In the genomic region with DNA sequence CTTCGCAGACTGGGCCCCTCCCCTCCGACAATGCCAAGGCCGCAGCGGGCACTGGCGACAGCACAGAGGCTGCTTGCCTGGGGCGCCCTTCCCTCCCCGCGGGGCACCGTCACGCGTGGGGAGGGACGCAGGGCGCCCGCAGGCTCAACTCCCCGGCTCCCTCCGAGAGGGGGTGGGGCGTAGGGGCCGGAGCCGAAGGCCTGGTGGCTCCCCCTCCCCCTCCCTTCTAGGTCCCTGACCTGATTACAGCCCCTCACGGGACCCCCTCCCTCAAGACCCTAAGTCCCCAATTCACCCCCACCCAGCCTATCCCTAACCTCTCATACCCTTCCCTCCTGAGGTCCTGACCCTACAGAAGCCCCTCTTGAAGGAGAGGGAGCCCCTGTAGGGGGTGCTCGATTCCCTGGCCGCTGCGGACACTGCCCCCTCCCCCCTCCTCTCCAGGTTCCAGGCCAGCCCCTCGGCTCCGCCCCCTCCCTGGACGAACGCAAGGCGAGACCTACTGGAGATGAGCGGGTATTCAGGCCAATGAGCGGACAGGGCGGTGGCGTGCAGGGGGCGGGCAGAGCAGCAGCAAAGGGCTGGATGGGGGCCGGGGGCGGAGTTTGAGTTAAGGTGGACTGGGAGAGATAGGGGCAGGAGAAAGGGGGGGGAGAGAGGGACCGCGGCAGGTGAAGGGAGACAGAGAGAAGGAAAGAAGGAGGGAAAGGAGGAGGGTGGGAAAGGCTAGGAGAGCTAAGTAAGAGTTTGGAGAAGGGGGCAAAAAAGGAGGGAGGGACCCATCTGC, we compare ENCODE assay signal across 8 cellular contexts.
DNase-seq lines count a peak whose midpoint lies in the region; ATAC-seq lines count a peak whose summit lies in the region.

No MANE protein-coding gene starts in this region.

- in situ Hi-C loops in ACHN (cut with HindIII; ENCODE audit: low pct_ligation_motif_present, low pct_unique_long_range_greater_than_20kb, low sequenced_read_pairs): no loop called here

- DNase-seq in ACHN: peak; percentile 99
- DNase-seq in NCI-H345 treated with DMSO at 0.1 percent for 48 hours (lab: John Stamatoyannopoulos, UW; ENCODE audit: unreplicated experiment): peak; percentile 100
- DNase-seq in activated CD4-positive, CD25-positive, alpha-beta regulatory T cell treated with anti-CD3 and anti-CD28 coated beads, Interleukin-2, amount 50 U/mL, for 16 hours (ENCODE audit: low read depth, low spot score): peak; percentile 96
- DNase-seq in central memory CD4-positive, alpha-beta T cell: peak; percentile 96
- peak; percentile 100 for DNase-seq in islet precursor cell
- DNase-seq in stimulated activated CD4-positive, alpha-beta T cell treated with anti-CD3 and anti-CD28 coated beads, Interleukin-12 subunit alpha, Interleukin-12 subunit beta, amount 100 ng/mL, for 24 hours (ENCODE audit: low read depth in 2 of 2): peak; percentile 97 to 100

- ATAC-seq in GM18870 (IDR thresholded peaks at IDR 0.05; ENCODE audit: unreplicated experiment) (peak; percentile 43), HG03196 (IDR thresholded peaks at IDR 0.05; ENCODE audit: unreplicated experiment) (peak; percentile 44)

Comparison
In these comparisons a context has a peak if more than half of its experiments do, and no peak if none do; other contexts are left out.
1. Peak in every context shown above with its lines: DNase-seq and ATAC-seq.